1 cellular context compared by ENCODE assay signal in genomic region chr6:49606696-49607390, GRCh38.
TF ChIP-seq lines count a peak whose summit lies in the region.

No MANE protein-coding gene starts in this region.

TF ChIP-seq in H1, 55 proteins besides CTCF, POLR2A, EP300 and RAD21:
- no peak for TF ChIP-seq CREB1 (IDR thresholded peaks at IDR 0.05)
- no peak for TF ChIP-seq CHD7 (IDR thresholded peaks at IDR 0.05; ENCODE audit: insufficient replicate concordance, low read length)
